37 cellular contexts compared by ENCODE assay signal in the genomic region with DNA sequence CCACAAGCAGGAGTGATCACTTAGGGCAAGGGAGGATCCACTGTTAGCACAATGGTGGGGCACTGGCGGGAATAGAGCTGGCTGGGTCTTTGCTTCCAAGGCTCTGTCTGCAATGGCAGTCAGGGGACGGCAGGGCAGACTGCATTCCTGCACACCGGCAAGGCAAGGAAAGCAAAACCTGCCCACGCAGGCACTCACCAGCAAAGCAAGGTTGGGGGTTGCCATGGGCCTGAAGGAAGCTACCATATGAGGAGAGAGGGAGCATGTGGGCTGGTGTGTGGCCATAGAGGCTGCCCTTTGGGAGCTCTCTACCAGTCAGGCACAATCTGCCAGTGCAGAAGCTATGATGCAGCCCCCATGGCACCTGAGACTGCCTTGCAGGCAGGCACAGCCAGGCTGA. TPM values are rescaled to one million over a fixed set of nuclear protein-coding genes. Genes with fewer than 3 reads are reported as not detected.
"Had no signal": no experiment of that assay in that cellular context is flagged by ENCODE, and none has a peak within 500 bp of the region (broad histone marks: within the 10 kb centered on the region; RNA-seq: fewer than 3 reads in every experiment).

No MANE protein-coding gene starts in this region.

- H3K4me2 ChIP-seq: neural progenitor cell, smooth muscle cell had no signal

- H3K36me3 ChIP-seq: heart left ventricle, left lung, lower lobe of right lung, neural progenitor cell, ovary, right atrium auricular region, right lobe of liver, suprapubic skin, thoracic aorta, tibial artery, upper lobe of right lung had no signal

- H3K9me3 ChIP-seq: left lung, lower lobe of right lung, ovary, right lobe of liver, suprapubic skin, thoracic aorta, tibial artery, upper lobe of right lung had no signal

- H3K4me1 ChIP-seq: heart left ventricle, left lung, lower lobe of right lung, neural progenitor cell, right atrium auricular region, right lobe of liver, suprapubic skin, tibial artery, upper lobe of right lung had no signal

- DNase-seq: heart left ventricle; hypothalamus; kidney glomerular epithelial cell; left cardiac atrium; lower lobe of right lung; mammary epithelial cell; mesenchymal stem cell; naive B cell; natural killer cell; nephron progenitor cell; ovary; right lobe of liver; stimulated activated CD4-positive, alpha-beta T cell treated with anti-CD3 and anti-CD28 coated beads, Interleukin-12 subunit alpha, Interleukin-12 subunit beta, amount 100 ng/mL, for 4 hours; stimulated activated CD4-positive, alpha-beta T cell treated with anti-CD3 and anti-CD28 coated beads, Interleukin-15, amount 100 ng/mL, for 24 hours; stimulated activated CD4-positive, alpha-beta T cell treated with anti-CD3 and anti-CD28 coated beads, Interleukin-2, amount 100 ng/mL, for 24 hours; stimulated activated CD4-positive, alpha-beta T cell treated with anti-CD3 and anti-CD28 coated beads, Interleukin-4, amount 100 ng/mL, for 1 hour; stimulated activated naive CD4-positive, alpha-beta T cell; tibial artery; trophoblast cell; upper lobe of right lung had no signal

- H3K9ac ChIP-seq: neural progenitor cell had no signal

- ATAC-seq: heart left ventricle, left cardiac atrium, left lung had no signal

- FAIRE-seq: keratinocyte, urothelium cell line had no signal

- H3K27ac ChIP-seq: heart left ventricle, left lung, lower lobe of right lung, neural progenitor cell, ovary, right atrium auricular region, right lobe of liver, suprapubic skin, thoracic aorta, tibial artery, upper lobe of right lung had no signal

- H3K4me3 ChIP-seq: heart left ventricle, left lung, lower lobe of right lung, neural progenitor cell, ovary, right atrium auricular region, right lobe of liver, smooth muscle cell, suprapubic skin, thoracic aorta, tibial artery, upper lobe of right lung had no signal

- H3K27me3 ChIP-seq: neural progenitor cell, ovary, right atrium auricular region, right lobe of liver, tibial artery had no signal

RNA-seq across cellular contexts. Expression of gene OR8B12, which starts 33.2 kb away (rescaled TPM):
- total RNA-seq: heart left ventricle, left cardiac atrium, left lung, liver, lower lobe of right lung, mammary epithelial cell, mesothelial cell of epicardium, mononuclear cell, natural killer cell, omental fat pad, ovary, progenitor cell of endocrine pancreas, pulmonary artery endothelial cell, renal cortical epithelial cell, right atrium auricular region, right lobe of liver, skeletal muscle tissue, smooth muscle cell, subcutaneous adipose tissue, suprapubic skin, thoracic aorta, upper lobe of right lung had no signal
- polyA plus RNA-seq: heart left ventricle, keratinocyte, liver, mammary epithelial cell, ovary, smooth muscle cell had no signal

RNA-seq across cellular contexts. Expression of gene OR8A1, which starts 59.5 kb away (rescaled TPM):
- total RNA-seq: heart left ventricle, left cardiac atrium, left lung, liver, lower lobe of right lung, mammary epithelial cell, mesothelial cell of epicardium, mononuclear cell, natural killer cell, omental fat pad, ovary, progenitor cell of endocrine pancreas, pulmonary artery endothelial cell, renal cortical epithelial cell, right atrium auricular region, right lobe of liver, skeletal muscle tissue, smooth muscle cell, subcutaneous adipose tissue, suprapubic skin, upper lobe of right lung had no signal
- polyA plus RNA-seq: heart left ventricle, keratinocyte, liver, mammary epithelial cell, ovary, smooth muscle cell had no signal
